11 cellular contexts compared by ENCODE assay signal in the genomic region with DNA sequence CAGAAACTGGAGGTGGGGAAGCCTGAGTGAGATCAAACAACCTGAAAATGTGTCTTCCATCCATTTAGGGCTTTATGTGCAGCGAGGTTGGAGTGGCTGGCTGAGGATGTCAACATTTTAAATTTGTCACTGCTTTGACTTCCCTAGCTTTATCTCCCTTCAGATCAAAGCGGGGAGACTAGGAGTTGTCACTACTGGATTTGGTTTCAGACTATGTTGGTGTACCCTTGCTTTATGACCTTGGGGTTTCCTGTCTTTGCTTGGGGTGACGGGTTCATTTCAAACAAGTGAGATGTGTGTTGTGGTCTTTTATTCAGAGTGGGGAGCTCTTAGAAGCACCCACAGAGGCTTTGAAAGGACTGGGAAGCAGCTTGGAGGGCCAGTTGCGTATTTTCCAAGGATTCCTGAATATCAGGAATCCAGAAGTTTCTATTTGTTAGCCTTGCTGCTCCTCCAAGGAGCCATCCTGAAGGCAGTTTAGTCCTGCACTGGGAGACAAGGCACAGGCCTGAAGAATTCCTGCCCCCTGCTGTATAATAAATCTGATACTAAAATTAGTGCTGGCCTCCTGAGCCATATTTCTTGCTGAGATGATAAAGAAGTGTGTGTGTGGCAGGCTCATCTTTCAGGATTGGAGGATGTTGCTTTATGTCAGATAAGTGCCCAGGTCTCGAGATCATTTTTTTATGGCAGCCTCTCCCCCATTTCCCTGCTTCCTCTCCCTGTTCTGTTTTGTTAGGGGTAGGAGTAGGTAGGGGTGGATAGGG. TPM values are rescaled to one million over a fixed set of nuclear protein-coding genes. Genes with fewer than 3 reads are reported as not detected.
A peak's percentile ranks its signal among the peaks of the same experiment; 100 is the strongest.
DNase-seq lines count a peak whose midpoint lies in the region; ATAC-seq lines count a peak whose summit lies in the region.
"Had no signal": no experiment of that assay in that cellular context is flagged by ENCODE, and none has a peak within 500 bp of the region (broad histone marks: within the 10 kb centered on the region; RNA-seq: fewer than 3 reads in every experiment).

No MANE protein-coding gene starts in this region.

- peaks cover 62% of the 10 kb centered on the region for H3K36me3 Mint-ChIP-seq in activated naive CD4-positive, alpha-beta T cell treated with anti-CD3 and anti-CD28 coated beads, Interleukin-2, amount 10 ng/mL, durations not matched to agents 7 days and 5 days
- H3K36me3 Mint-ChIP-seq in T-cell: peaks cover 11% of the 10 kb centered on the region
- peaks cover 40% of the 10 kb centered on the region for H3K36me3 Mint-ChIP-seq in stimulated activated effector memory CD8-positive, alpha-beta T cell treated with anti-CD3 and anti-CD28 coated beads, Interleukin-12 subunit alpha, Interleukin-12 subunit beta, amount 100 ng/mL, for 72 hours

- H3K4me3 Mint-ChIP-seq in activated naive CD4-positive, alpha-beta T cell treated with anti-CD3 and anti-CD28 coated beads, Interleukin-2, amount 10 ng/mL, durations not matched to agents 7 days and 5 days: peak overlapping the region; percentile 29
- peak overlapping the region in 1 of 3 donors; percentile 42 for H3K4me3 Mint-ChIP-seq in T-cell
- no peak overlapping the region for H3K4me3 Mint-ChIP-seq in stimulated activated effector memory CD8-positive, alpha-beta T cell treated with anti-CD3 and anti-CD28 coated beads, Interleukin-12 subunit alpha, Interleukin-12 subunit beta, amount 100 ng/mL, for 72 hours

- peaks cover 95% of the 10 kb centered on the region for H3K4me1 Mint-ChIP-seq in activated naive CD4-positive, alpha-beta T cell treated with anti-CD3 and anti-CD28 coated beads, Interleukin-2, amount 10 ng/mL, durations not matched to agents 7 days and 5 days
- H3K4me1 Mint-ChIP-seq in T-cell: peaks cover 85 to 89% (median 87%) of the 10 kb centered on the region in 3 donors
- H3K4me1 Mint-ChIP-seq in stimulated activated effector memory CD8-positive, alpha-beta T cell treated with anti-CD3 and anti-CD28 coated beads, Interleukin-12 subunit alpha, Interleukin-12 subunit beta, amount 100 ng/mL, for 72 hours: peaks cover 88% of the 10 kb centered on the region

- CTCF ChIA-PET in activated naive CD4-positive, alpha-beta T cell treated with anti-CD3 and anti-CD28 coated beads, Interleukin-2, amount 10 ng/mL, durations not matched to agents 7 days and 5 days (lab: Charles Lee): interaction anchor here (0.7 to 1.7 kb wide), 3 partner anchors 39 to 129 kb away, joined by 3 to 6 read pairs (median 5); no protein-coding TSS in a partner anchor
- CTCF ChIA-PET in T-cell (lab: Charles Lee): no interaction called here

- POLR2A ChIA-PET in T-cell (lab: Charles Lee): no interaction called here

- H3K27me3 Mint-ChIP-seq in activated naive CD4-positive, alpha-beta T cell treated with anti-CD3 and anti-CD28 coated beads, Interleukin-2, amount 10 ng/mL, durations not matched to agents 7 days and 5 days: no peaks in the 10 kb centered on the region
- H3K27me3 Mint-ChIP-seq in T-cell: no peaks in the 10 kb centered on the region

- H3K27ac Mint-ChIP-seq in activated naive CD4-positive, alpha-beta T cell treated with anti-CD3 and anti-CD28 coated beads, Interleukin-2, amount 10 ng/mL, durations not matched to agents 7 days and 5 days: peak overlapping the region; percentile 85
- peak overlapping the region; percentile 46 to 71 for H3K27ac Mint-ChIP-seq in T-cell
- H3K27ac Mint-ChIP-seq in stimulated activated effector memory CD8-positive, alpha-beta T cell treated with anti-CD3 and anti-CD28 coated beads, Interleukin-12 subunit alpha, Interleukin-12 subunit beta, amount 100 ng/mL, for 72 hours: peak overlapping the region; percentile 83

- peak overlapping the region; percentile 70 for H3K27ac ChIP-seq in cingulate gyrus (ENCODE audit: low read depth, low read length)

- ATAC-seq in T-cell (replicated peaks in 1 of 4) (peak; percentile 51 to 73 (median 58)), HG03469 (IDR thresholded peaks at IDR 0.05; ENCODE audit: unreplicated experiment) (no peak)
- ATAC-seq in stimulated activated effector memory CD8-positive, alpha-beta T cell treated with anti-CD3 and anti-CD28 coated beads, Interleukin-12 subunit alpha, Interleukin-12 subunit beta, amount 100 ng/mL, for 72 hours: peak; percentile 43

- peak; percentile 55 for DNase-seq in activated naive CD4-positive, alpha-beta T cell treated with anti-CD3 and anti-CD28 coated beads, Interleukin-2, amount 10 ng/mL, durations not matched to agents 7 days and 5 days
- DNase-seq in activated naive CD4-positive, alpha-beta T cell treated with anti-CD3 and anti-CD28 coated beads, Interleukin-2, amount 50 U/mL, for 16 hours: no peak
- DNase-seq in T-cell (peak in 3 of 34 experiments; percentile 13 to 35 (median 15)), iPS-NIHi7 (ENCODE audit: extremely low spot score) (no peak), MV-4-11 (lab: John Stamatoyannopoulos, UW) (no peak)
- no peak for DNase-seq in stimulated activated effector memory CD8-positive, alpha-beta T cell treated with anti-CD3 and anti-CD28 coated beads, Interleukin-12 subunit alpha, Interleukin-12 subunit beta, amount 100 ng/mL, for 72 hours (ENCODE audit: low spot score in 2 of 2)
- DNase-seq: kidney glomerular epithelial cell, NCI-H526 treated with DMSO at 0.1 percent for 48 hours, T-helper 9 cell had no signal

- no peaks in the 10 kb centered on the region for H3K9me3 Mint-ChIP-seq in activated naive CD4-positive, alpha-beta T cell treated with anti-CD3 and anti-CD28 coated beads, Interleukin-2, amount 10 ng/mL, durations not matched to agents 7 days and 5 days
- H3K9me3 Mint-ChIP-seq in T-cell: no peaks in the 10 kb centered on the region
- H3K9me3 Mint-ChIP-seq in stimulated activated effector memory CD8-positive, alpha-beta T cell treated with anti-CD3 and anti-CD28 coated beads, Interleukin-12 subunit alpha, Interleukin-12 subunit beta, amount 100 ng/mL, for 72 hours: no peaks in the 10 kb centered on the region

RNA-seq across cellular contexts. Expression of a gene that starts 25.7 kb away (rescaled TPM):
- total RNA-seq in T-cell: 100 to 1,000 TPM in 4 of 5 donors, 10 to 100 TPM in 1; 98.6 to 148 (median 113) TPM
